In the genomic region with DNA sequence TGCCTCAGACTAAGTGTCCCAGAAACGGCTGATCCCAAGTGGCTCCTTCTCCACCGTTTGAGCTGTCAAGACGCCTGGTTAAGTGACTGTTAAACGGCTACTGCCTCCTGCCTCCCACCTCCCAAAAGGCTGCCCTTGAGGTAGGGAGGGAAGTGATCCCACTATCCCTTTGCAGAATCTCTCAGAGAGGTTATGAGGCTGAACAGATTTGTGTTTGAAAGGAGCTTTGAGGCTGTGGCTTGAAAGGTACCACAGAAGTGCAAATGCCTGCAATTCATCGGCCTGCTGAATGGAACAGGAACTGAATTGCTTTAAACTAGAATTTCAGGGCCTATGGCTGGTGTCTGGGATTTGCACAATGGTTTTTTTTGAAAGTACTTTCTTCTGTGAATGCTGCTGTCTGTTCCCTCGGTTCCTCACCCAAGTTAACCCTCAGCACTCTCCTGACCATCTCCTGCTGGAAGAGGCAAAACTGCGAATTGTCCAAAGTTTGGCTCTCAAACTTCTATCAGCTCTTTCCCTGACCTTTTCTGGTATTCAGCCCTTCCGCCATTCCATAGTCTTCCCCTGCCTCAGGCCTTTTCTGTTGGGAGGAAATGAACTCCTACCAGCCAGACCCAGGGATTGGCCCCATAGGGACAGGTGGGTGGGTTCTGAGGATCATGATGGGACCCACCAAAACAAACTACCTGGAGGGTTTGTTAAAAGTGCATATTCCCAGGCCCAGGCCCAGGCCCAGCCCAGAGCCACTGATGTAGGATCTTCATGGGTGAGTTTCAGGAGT, we compare ENCODE assay signal across 18 cellular contexts.
DNase-seq lines count a peak whose midpoint lies in the region; ATAC-seq and TF ChIP-seq lines count a peak whose summit lies in the region.
"Had no signal": no experiment of that assay in that cellular context is flagged by ENCODE, and none has a peak within 500 bp of the region (broad histone marks: within the 10 kb centered on the region; RNA-seq: fewer than 3 reads in every experiment).

No MANE protein-coding gene starts in this region.

- no peak overlapping the region for H3K4me3 Mint-ChIP-seq in H9
- no peak overlapping the region for H3K4me3 Mint-ChIP-seq in activated B cell treated with CpG ODN at 0.5 μM for 24 hours

- no CpG with 5 or more reads among the region's 8 CpGs for WGBS in H9 (ENCODE audit: extremely low coverage, insufficient read length, low lambda C conversion rate)

- no peak overlapping the region for H4K8ac ChIP-seq in H9 (replicated peaks; ENCODE audit: insufficient read length, low read depth, low read length)

- H3K4me2 ChIP-seq in H9 (ENCODE audit: insufficient read depth, insufficient read length, low read length): no peak overlapping the region

- H3K9me3 Mint-ChIP-seq in H9 (peaks cover 0 to 2% of the 10 kb centered on the region in 2 experiments; a peak in 1 of 5 replicates), activated B cell treated with CpG ODN at 0.5 μM for 24 hours (no peaks in the 10 kb centered on the region)

- POLR2A ChIA-PET in activated B cell treated with CpG ODN at 0.5 μM for 24 hours (lab: Charles Lee): no interaction called here

- H3K27me3 ChIP-seq in H9 (ENCODE audit: insufficient read depth, low read length): peaks cover 10% of the 10 kb centered on the region; the same call in 1 of the 2 replicates
- H3K27me3 ChIP-seq: Peyer's patch had no signal

- no peak overlapping the region for H4K5ac ChIP-seq in H9 (ENCODE audit: insufficient read length, low read depth, low read length)

- no peaks in the 10 kb centered on the region for H3K79me2 ChIP-seq in H9 (ENCODE audit: insufficient read depth, low read length)

- no peak overlapping the region for H2BK12ac ChIP-seq in H9 (ENCODE audit: insufficient read length, low read depth, low read length)

- no peak overlapping the region for H3K9ac ChIP-seq in H9 (ENCODE audit: extremely low read depth, insufficient read length, low read length)

- intact Hi-C loops in activated B cell treated with CpG ODN at 0.5 μM for 24 hours (cut with micrococcal nuclease): no loop called here

- no peak overlapping the region for H3K23ac ChIP-seq in H9 (ENCODE audit: insufficient read length, low read depth, low read length)

- no peak overlapping the region for H2BK5ac ChIP-seq in H9 (ENCODE audit: insufficient read length, low read length)

- ATAC-seq in activated B cell treated with CpG ODN at 0.5 μM for 24 hours (ENCODE audit: low read depth): no peak
- ATAC-seq: HCT116, K562 had no signal

- H4K91ac ChIP-seq in H9 (ENCODE audit: insufficient read length, low read depth, low read length): no peak overlapping the region

- H2BK120ac ChIP-seq in H9 (ENCODE audit: low read depth, low read length, poor library complexity, severe bottlenecking): no peak overlapping the region

- peak overlapping the region in 2 of 3 experiments; percentile 61 to 73; a peak in 3 of 7 replicates for H3K27ac Mint-ChIP-seq in H9
- H3K27ac Mint-ChIP-seq in activated B cell treated with CpG ODN at 0.5 μM for 24 hours: peak overlapping the region; percentile 43

- CTCF ChIA-PET in activated B cell treated with CpG ODN at 0.5 μM for 24 hours (lab: Charles Lee): no interaction called here

- TF ChIP-seq CTCF in H9 (conservative IDR thresholded peaks at IDR 0.05) (no peak), activated B cell treated with CpG ODN at 0.5 μM for 24 hours (IDR thresholded peaks at IDR 0.05) (no peak)

- no peak overlapping the region for H3K14ac ChIP-seq in H9 (ENCODE audit: insufficient read depth, low read length)

- H3K27me3 Mint-ChIP-seq in H9 (ENCODE audit: low read depth) (peaks cover 42% of the 10 kb centered on the region), activated B cell treated with CpG ODN at 0.5 μM for 24 hours (peaks cover 10% of the 10 kb centered on the region)

- H3K4me1 Mint-ChIP-seq in H9 (peaks cover 35 to 48% of the 10 kb centered on the region in 2 experiments), activated B cell treated with CpG ODN at 0.5 μM for 24 hours (no peaks in the 10 kb centered on the region)

- no peak overlapping the region for H2AK5ac ChIP-seq in H9 (ENCODE audit: insufficient read length, low read length)

- H4K20me1 ChIP-seq in H9 (ENCODE audit: control insufficient read depth, insufficient read depth, insufficient read length): no peaks in the 10 kb centered on the region

- no peaks in the 10 kb centered on the region for H3K23me2 ChIP-seq in H9 (ENCODE audit: insufficient read length, low read depth, low read length, poor library complexity, severe bottlenecking)

- H3K4ac ChIP-seq in H9 (ENCODE audit: low read depth, low read length): no peak overlapping the region

- H2BK20ac ChIP-seq in H9 (ENCODE audit: low read depth, low read length, poor library complexity, severe bottlenecking): no peak overlapping the region

- no peaks in the 10 kb centered on the region for H3K9me3 ChIP-seq in H9 (ENCODE audit: control insufficient read depth, low read depth, low read length)
- H3K9me3 ChIP-seq: Peyer's patch had no signal

- no peak overlapping the region for H2AFZ ChIP-seq in H9 (ENCODE audit: low read length)

- H3K56ac ChIP-seq in H9 (ENCODE audit: insufficient read length, low read depth, low read length): no peak overlapping the region

- no peak overlapping the region for H2BK15ac ChIP-seq in H9 (ENCODE audit: low read depth, low read length)

- DNase-seq in H9 (peak; percentile 61), activated B cell treated with CpG ODN at 0.5 μM for 24 hours (no peak), islet precursor cell (peak; percentile 65), substantia nigra (lab: John Stamatoyannopoulos, UW) (no peak), cerebellar nuclear complex (lab: John Stamatoyannopoulos, UW) (no peak), germinal center (ENCODE audit: low spot score) (no peak)
- no peak for DNase-seq in stimulated activated naive CD4-positive, alpha-beta T cell treated with Interleukin-2 at 50 U/mL for 16 hours (lab: John Stamatoyannopoulos, UW)
- DNase-seq: ACHN, AML-193, COR-L47, DMS153, NCI-H1436 treated with DMSO at 0.1 percent for 48 hours, Peyer's patch, Right ventricle myocardium superior had no signal

- no peaks in the 10 kb centered on the region for H3K79me1 ChIP-seq in H9 (ENCODE audit: insufficient read depth, low read depth, low read length, poor library complexity, severe bottlenecking)

- no peak overlapping the region for H3K18ac ChIP-seq in H9 (ENCODE audit: insufficient read length, low read depth, low read length)

- no peaks in the 10 kb centered on the region for H3K36me3 Mint-ChIP-seq in H9 (ENCODE audit: insufficient read depth in 1 of 3, low read depth in 3 of 3)
- H3K36me3 Mint-ChIP-seq in activated B cell treated with CpG ODN at 0.5 μM for 24 hours (ENCODE audit: low read depth): no peaks in the 10 kb centered on the region

- H3K27ac ChIP-seq in H9 (ENCODE audit: insufficient read length, low read depth, low read length) (no peak overlapping the region), substantia nigra (ENCODE audit: low read depth, low read length, poor library complexity, severe bottlenecking) (peak overlapping the region; percentile 67)
- H3K27ac ChIP-seq: HL-60, Peyer's patch, SK-N-MC had no signal

- H3K4me1 ChIP-seq in H9 (ENCODE audit: insufficient read depth, low read length): peaks cover 2% of the 10 kb centered on the region; the same call in 1 of the 2 replicates
- H3K4me1 ChIP-seq: Peyer's patch had no signal

- no peak overlapping the region for H3T11ph ChIP-seq in H9 (ENCODE audit: low read length)

Comparison
In these comparisons a context has a peak if more than half of its experiments do, and no peak if none do; other contexts are left out.
1. DNase-seq: peak in H9 (single experiment) and islet precursor cell (single experiment); none in activated B cell treated with CpG ODN at 0.5 μM for 24 hours (single experiment), substantia nigra (0 of 49), cerebellar nuclear complex (0 of 2), stimulated activated naive CD4-positive, alpha-beta T cell treated with Interleukin-2 at 50 U/mL for 16 hours (single experiment) and germinal center (single experiment).